Comparison of ENCODE assay signal across 2 cellular contexts in the genomic region with DNA sequence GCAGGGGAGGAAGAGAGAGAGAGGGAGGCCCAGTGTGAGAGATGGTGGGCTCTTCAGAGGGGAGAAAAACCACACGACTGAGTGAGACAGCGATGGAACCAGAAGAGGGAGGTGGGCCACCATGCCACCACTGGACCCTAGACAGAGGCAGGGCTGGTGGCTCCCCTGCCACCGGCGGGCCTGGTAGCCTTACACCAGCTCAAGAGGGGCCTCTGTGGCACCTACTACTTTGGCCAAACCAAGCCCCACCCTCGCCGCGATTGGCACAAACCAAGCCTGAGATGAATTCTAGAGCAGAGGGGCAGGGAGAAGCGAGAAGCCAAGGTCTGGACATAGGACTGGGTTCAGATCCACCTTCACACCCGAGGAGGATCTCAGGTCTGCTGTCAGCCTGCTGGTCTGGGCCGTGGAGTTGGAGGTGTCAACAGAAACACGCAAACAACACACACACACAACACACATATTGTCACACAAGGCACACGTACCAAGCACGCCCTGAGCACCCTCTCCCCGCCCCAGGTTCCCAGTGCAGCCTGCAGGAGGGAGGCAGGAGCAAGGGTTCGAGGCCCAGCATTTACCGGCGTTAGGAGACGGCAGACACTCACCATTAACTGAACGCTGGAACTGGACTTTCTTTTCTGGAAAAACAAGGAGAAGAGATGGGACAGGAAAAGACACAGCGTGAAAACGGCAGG.
TF ChIP-seq lines count a peak whose summit lies in the region.

No MANE protein-coding gene starts in this region.

TF ChIP-seq in K562, 482 proteins besides CTCF, POLR2A, EP300 and RAD21:
- TF ChIP-seq IFI16 (CRISPR knock-in tag; IDR thresholded peaks at IDR 0.05) (no peak), JUND (IDR thresholded peaks at IDR 0.05; ENCODE audit: borderline replicate concordance, low read depth, low read length) (no peak), JUND (tag; IDR thresholded peaks at IDR 0.05; ENCODE audit: borderline replicate concordance, low read depth, low read length) (no peak), SUPT5H (IDR thresholded peaks at IDR 0.05) (no peak), ARID1B (IDR thresholded peaks at IDR 0.05) (no peak), POLR3A (IDR thresholded peaks at IDR 0.05; ENCODE audit: borderline replicate concordance, extremely low read depth, insufficient read depth, insufficient read length) (no peak), NCOA1 (IDR thresholded peaks at IDR 0.05; ENCODE audit: low read depth) (no peak), SMARCE1 (IDR thresholded peaks at IDR 0.05) (no peak), JUNB (CRISPR knock-in tag; conservative IDR thresholded peaks at IDR 0.05) (no peak), KHSRP (IDR thresholded peaks at IDR 0.05) (no peak), USF2 (CRISPR knock-in tag; IDR thresholded peaks at IDR 0.05) (no peak), CBX5 (IDR thresholded peaks at IDR 0.05; ENCODE audit: borderline replicate concordance, low read depth) (no peak), PHF20 (IDR thresholded peaks at IDR 0.05; ENCODE audit: partially characterized antibody) (no peak)
- TF ChIP-seq, protein P1, sequence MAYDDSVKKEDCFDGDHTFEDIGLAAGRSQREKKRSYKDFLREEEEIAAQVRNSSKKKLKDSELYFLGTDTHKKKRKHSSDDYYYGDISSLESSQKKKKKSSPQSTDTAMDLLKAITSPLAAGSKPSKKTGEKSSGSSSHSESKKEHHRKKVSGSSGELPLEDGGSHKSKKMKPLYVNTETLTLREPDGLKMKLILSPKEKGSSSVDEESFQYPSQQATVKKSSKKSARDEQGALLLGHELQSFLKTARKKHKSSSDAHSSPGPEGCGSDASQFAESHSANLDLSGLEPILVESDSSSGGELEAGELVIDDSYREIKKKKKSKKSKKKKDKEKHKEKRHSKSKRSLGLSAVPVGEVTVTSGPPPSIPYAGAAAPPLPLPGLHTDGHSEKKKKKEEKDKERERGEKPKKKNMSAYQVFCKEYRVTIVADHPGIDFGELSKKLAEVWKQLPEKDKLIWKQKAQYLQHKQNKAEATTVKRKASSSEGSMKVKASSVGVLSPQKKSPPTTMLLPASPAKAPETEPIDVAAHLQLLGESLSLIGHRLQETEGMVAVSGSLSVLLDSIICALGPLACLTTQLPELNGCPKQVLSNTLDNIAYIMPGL (CRISPR knock-in tag; IDR thresholded peaks at IDR 0.05) = no peak

TF ChIP-seq in SK-N-SH, 30 proteins besides CTCF, POLR2A, EP300 and RAD21:
- TF ChIP-seq RFX5 (IDR thresholded peaks at IDR 0.05; ENCODE audit: low read length) (no peak), FOXJ3 (CRISPR knock-in tag; IDR thresholded peaks at IDR 0.05) (no peak), YY1 (IDR thresholded peaks at IDR 0.05; ENCODE audit: low read depth) (no peak), EZH2phosphoT487 (IDR thresholded peaks at IDR 0.05; ENCODE audit: borderline replicate concordance, low read depth) (no peak), REST (IDR thresholded peaks at IDR 0.05; ENCODE audit: low read depth, low read length) (no peak), NRF1 (IDR thresholded peaks at IDR 0.05; ENCODE audit: low read depth, low read length) (no peak), SMC3 (IDR thresholded peaks at IDR 0.05; ENCODE audit: low read depth, low read length) (no peak), FOSL2 (IDR thresholded peaks at IDR 0.05; ENCODE audit: borderline replicate concordance, low read depth) (no peak), GABPA (IDR thresholded peaks at IDR 0.05; ENCODE audit: low read depth) (no peak), NFIC (IDR thresholded peaks at IDR 0.05; ENCODE audit: borderline replicate concordance) (no peak), JUND (IDR thresholded peaks at IDR 0.05) (no peak), GATA2 (CRISPR knock-in tag; IDR thresholded peaks at IDR 0.05) (no peak), TCF12 (IDR thresholded peaks at IDR 0.05) (no peak), RCOR1 (IDR thresholded peaks at IDR 0.05; ENCODE audit: low read length) (no peak), USF2 (IDR thresholded peaks at IDR 0.05; ENCODE audit: borderline replicate concordance, low read depth, low read length) (no peak)
- TF ChIP-seq, protein P2, sequence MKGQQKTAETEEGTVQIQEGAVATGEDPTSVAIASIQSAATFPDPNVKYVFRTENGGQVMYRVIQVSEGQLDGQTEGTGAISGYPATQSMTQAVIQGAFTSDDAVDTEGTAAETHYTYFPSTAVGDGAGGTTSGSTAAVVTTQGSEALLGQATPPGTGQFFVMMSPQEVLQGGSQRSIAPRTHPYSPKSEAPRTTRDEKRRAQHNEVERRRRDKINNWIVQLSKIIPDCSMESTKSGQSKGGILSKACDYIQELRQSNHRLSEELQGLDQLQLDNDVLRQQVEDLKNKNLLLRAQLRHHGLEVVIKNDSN (IDR thresholded peaks at IDR 0.05; ENCODE audit: borderline replicate concordance, low read depth) = no peak
